Comparison of ENCODE assay signal across 1 cellular context in genomic region chr7:140176811-140177702, GRCh38.
A peak's percentile ranks its signal among the peaks of the same experiment; 100 is the strongest.
TF ChIP-seq lines count a peak whose summit lies in the region.

Gene KDM7A (minus strand): TSS chr7:140176983. CDS start chr7:140176937, 46 bp downstream.

TF ChIP-seq in K562, 482 proteins besides CTCF, POLR2A, EP300 and RAD21 (continued from another document and continues in another):
- TF ChIP-seq, protein P1, sequence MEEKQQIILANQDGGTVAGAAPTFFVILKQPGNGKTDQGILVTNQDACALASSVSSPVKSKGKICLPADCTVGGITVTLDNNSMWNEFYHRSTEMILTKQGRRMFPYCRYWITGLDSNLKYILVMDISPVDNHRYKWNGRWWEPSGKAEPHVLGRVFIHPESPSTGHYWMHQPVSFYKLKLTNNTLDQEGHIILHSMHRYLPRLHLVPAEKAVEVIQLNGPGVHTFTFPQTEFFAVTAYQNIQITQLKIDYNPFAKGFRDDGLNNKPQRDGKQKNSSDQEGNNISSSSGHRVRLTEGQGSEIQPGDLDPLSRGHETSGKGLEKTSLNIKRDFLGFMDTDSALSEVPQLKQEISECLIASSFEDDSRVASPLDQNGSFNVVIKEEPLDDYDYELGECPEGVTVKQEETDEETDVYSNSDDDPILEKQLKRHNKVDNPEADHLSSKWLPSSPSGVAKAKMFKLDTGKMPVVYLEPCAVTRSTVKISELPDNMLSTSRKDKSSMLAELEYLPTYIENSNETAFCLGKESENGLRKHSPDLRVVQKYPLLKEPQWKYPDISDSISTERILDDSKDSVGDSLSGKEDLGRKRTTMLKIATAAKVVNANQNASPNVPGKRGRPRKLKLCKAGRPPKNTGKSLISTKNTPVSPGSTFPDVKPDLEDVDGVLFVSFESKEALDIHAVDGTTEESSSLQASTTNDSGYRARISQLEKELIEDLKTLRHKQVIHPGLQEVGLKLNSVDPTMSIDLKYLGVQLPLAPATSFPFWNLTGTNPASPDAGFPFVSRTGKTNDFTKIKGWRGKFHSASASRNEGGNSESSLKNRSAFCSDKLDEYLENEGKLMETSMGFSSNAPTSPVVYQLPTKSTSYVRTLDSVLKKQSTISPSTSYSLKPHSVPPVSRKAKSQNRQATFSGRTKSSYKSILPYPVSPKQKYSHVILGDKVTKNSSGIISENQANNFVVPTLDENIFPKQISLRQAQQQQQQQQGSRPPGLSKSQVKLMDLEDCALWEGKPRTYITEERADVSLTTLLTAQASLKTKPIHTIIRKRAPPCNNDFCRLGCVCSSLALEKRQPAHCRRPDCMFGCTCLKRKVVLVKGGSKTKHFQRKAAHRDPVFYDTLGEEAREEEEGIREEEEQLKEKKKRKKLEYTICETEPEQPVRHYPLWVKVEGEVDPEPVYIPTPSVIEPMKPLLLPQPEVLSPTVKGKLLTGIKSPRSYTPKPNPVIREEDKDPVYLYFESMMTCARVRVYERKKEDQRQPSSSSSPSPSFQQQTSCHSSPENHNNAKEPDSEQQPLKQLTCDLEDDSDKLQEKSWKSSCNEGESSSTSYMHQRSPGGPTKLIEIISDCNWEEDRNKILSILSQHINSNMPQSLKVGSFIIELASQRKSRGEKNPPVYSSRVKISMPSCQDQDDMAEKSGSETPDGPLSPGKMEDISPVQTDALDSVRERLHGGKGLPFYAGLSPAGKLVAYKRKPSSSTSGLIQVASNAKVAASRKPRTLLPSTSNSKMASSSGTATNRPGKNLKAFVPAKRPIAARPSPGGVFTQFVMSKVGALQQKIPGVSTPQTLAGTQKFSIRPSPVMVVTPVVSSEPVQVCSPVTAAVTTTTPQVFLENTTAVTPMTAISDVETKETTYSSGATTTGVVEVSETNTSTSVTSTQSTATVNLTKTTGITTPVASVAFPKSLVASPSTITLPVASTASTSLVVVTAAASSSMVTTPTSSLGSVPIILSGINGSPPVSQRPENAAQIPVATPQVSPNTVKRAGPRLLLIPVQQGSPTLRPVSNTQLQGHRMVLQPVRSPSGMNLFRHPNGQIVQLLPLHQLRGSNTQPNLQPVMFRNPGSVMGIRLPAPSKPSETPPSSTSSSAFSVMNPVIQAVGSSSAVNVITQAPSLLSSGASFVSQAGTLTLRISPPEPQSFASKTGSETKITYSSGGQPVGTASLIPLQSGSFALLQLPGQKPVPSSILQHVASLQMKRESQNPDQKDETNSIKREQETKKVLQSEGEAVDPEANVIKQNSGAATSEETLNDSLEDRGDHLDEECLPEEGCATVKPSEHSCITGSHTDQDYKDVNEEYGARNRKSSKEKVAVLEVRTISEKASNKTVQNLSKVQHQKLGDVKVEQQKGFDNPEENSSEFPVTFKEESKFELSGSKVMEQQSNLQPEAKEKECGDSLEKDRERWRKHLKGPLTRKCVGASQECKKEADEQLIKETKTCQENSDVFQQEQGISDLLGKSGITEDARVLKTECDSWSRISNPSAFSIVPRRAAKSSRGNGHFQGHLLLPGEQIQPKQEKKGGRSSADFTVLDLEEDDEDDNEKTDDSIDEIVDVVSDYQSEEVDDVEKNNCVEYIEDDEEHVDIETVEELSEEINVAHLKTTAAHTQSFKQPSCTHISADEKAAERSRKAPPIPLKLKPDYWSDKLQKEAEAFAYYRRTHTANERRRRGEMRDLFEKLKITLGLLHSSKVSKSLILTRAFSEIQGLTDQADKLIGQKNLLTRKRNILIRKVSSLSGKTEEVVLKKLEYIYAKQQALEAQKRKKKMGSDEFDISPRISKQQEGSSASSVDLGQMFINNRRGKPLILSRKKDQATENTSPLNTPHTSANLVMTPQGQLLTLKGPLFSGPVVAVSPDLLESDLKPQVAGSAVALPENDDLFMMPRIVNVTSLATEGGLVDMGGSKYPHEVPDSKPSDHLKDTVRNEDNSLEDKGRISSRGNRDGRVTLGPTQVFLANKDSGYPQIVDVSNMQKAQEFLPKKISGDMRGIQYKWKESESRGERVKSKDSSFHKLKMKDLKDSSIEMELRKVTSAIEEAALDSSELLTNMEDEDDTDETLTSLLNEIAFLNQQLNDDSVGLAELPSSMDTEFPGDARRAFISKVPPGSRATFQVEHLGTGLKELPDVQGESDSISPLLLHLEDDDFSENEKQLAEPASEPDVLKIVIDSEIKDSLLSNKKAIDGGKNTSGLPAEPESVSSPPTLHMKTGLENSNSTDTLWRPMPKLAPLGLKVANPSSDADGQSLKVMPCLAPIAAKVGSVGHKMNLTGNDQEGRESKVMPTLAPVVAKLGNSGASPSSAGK (IDR thresholded peaks at IDR 0.05) = peak; percentile 93
- TF ChIP-seq CCNT2 (IDR thresholded peaks at IDR 0.05; ENCODE audit: borderline replicate concordance, extremely low read depth, insufficient read length, low read depth, low read length) (peak; percentile 99), FOXM1 (IDR thresholded peaks at IDR 0.05; ENCODE audit: low read depth) (no peak), FOXM1 (CRISPR knock-in tag; IDR thresholded peaks at IDR 0.05; ENCODE audit: low read depth) (peak; percentile 93), AFF1 (IDR thresholded peaks at IDR 0.05; ENCODE audit: low read depth in 1 of 2, partially characterized antibody in 2 of 2) (no peak), ZNF764 (CRISPR knock-in tag; IDR thresholded peaks at IDR 0.05; ENCODE audit: low read depth) (no peak), MAFK (IDR thresholded peaks at IDR 0.05; ENCODE audit: low read length) (no peak), ZNF639 (CRISPR knock-in tag; conservative IDR thresholded peaks at IDR 0.05 in 1 of 2, IDR thresholded peaks at IDR 0.05 in 1 of 2) (peak in 1 of 2 experiments; percentile 99; a peak in 2 of 4 replicates), TAF15 (IDR thresholded peaks at IDR 0.05; ENCODE audit: low read depth, low read length) (no peak), ZNF253 (CRISPR knock-in tag; conservative IDR thresholded peaks at IDR 0.05) (no peak), HLTF (IDR thresholded peaks at IDR 0.05) (peak; percentile 7; the same call in 1 of the 2 replicates)
- TF ChIP-seq, protein P2, sequence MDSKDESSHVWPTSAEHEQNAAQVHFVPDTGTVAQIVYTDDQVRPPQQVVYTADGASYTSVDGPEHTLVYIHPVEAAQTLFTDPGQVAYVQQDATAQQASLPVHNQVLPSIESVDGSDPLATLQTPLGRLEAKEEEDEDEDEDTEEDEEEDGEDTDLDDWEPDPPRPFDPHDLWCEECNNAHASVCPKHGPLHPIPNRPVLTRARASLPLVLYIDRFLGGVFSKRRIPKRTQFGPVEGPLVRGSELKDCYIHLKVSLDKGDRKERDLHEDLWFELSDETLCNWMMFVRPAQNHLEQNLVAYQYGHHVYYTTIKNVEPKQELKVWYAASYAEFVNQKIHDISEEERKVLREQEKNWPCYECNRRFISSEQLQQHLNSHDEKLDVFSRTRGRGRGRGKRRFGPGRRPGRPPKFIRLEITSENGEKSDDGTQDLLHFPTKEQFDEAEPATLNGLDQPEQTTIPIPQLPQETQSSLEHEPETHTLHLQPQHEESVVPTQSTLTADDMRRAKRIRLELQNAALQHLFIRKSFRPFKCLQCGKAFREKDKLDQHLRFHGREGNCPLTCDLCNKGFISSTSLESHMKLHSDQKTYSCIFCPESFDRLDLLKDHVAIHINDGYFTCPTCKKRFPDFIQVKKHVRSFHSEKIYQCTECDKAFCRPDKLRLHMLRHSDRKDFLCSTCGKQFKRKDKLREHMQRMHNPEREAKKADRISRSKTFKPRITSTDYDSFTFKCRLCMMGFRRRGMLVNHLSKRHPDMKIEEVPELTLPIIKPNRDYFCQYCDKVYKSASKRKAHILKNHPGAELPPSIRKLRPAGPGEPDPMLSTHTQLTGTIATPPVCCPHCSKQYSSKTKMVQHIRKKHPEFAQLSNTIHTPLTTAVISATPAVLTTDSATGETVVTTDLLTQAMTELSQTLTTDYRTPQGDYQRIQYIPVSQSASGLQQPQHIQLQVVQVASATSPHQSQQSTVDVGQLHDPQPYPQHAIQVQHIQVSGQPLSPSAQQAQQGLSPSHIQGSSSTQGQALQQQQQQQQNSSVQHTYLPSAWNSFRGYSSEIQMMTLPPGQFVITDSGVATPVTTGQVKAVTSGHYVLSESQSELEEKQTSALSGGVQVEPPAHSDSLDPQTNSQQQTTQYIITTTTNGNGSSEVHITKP (IDR thresholded peaks at IDR 0.05; ENCODE audit: partially characterized antibody) = no peak
